Comparison of ENCODE assay signal across 8 cellular contexts in the genomic region with DNA sequence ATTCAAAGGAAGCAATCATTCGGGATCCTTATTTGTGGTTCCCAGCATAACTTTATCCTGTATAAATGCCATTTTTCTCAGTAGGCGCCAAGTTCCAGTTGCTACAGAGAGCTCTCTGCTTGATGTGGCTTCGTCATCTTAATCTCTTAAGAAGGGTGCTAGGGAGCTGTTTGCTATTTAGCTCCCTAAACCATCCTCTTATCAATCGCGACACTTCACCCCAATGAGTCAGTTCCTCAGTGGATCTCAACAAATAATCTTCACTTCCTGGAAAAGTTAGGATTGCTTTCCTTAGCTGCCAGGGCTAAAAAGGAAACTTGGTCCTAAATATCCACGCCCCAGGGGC. TPM values are rescaled to one million over a fixed set of nuclear protein-coding genes. Genes with fewer than 3 reads are reported as not detected.
DNase-seq lines count a peak whose midpoint lies in the region; ATAC-seq and TF ChIP-seq lines count a peak whose summit lies in the region.

No MANE protein-coding gene starts in this region.

- H3K27ac ChIP-seq in A673 (ENCODE audit: low read depth, low read length, poor library complexity, severe bottlenecking), result no peak overlapping the region

- CTCF ChIA-PET in A673 (lab: Charles Lee), result interaction anchor here (0.6 to 2.1 kb wide), 6 partner anchors 386 to 1312 kb away, joined by 3 to 12 read pairs (median 4); no protein-coding TSS in a partner anchor

- no peak overlapping the region for H3K9ac ChIP-seq in iPS-15b (ENCODE audit: low read depth, low read length)

- TF ChIP-seq CTCF in A673 (conservative IDR thresholded peaks at IDR 0.05; ENCODE audit: low read depth, low read length), result no peak
- no peak for TF ChIP-seq CTCF in GM20000 (IDR thresholded peaks at IDR 0.05; ENCODE audit: extremely low read depth, missing control alignments)

- ATAC-seq in GM21367 (IDR thresholded peaks at IDR 0.05; ENCODE audit: unreplicated experiment) (peak; percentile 18), HG03558 (IDR thresholded peaks at IDR 0.05; ENCODE audit: extremely low read depth, unreplicated experiment) (peak; percentile 4)

- H3K27me3 ChIP-seq in A673 (replicated peaks; ENCODE audit: insufficient read depth, low read depth, low read length, poor library complexity) (peaks cover 36% of the 10 kb centered on the region), iPS-15b (ENCODE audit: control insufficient read depth, insufficient read depth, low read length) (peaks cover 57% of the 10 kb centered on the region)

- peak overlapping the region; percentile 66 for H3K4me3 ChIP-seq in A673 (ENCODE audit: low read depth, low read length, poor library complexity, severe bottlenecking)
- peak overlapping the region; percentile 66 for H3K4me3 ChIP-seq in iPS-15b (ENCODE audit: low read depth, low read length)

- H3K36me3 ChIP-seq in A673 (ENCODE audit: insufficient read depth, low read length, poor library complexity, severe bottlenecking), result no peaks in the 10 kb centered on the region
- no peaks in the 10 kb centered on the region for H3K36me3 ChIP-seq in iPS-15b (ENCODE audit: control insufficient read depth, insufficient read depth, low read length)

- H3K4me1 ChIP-seq in A673 (ENCODE audit: insufficient read depth, low read length, poor library complexity, severe bottlenecking), result peaks cover 7% of the 10 kb centered on the region
- no peaks in the 10 kb centered on the region for H3K4me1 ChIP-seq in iPS-15b (ENCODE audit: control insufficient read depth, insufficient read depth, low read length)

- BruUV-seq in A673 (replicated peaks; lab: Mats Ljungman, UMichigan), result no TSS peak

- POLR2A ChIA-PET in A673 (lab: Charles Lee; ENCODE audit: low non-redundant PET), result no interaction called here

- intact Hi-C loops in A673 (cut with micrococcal nuclease; ENCODE audit: unreplicated experiment), result loop anchor here (2.0 to 10.0 kb wide), 5 partner anchors 388 to 1052 kb away; no protein-coding TSS in a partner anchor

- DNase-seq in A673 (ENCODE audit: low spot score) (no peak), GM20000 (ENCODE audit: low spot score) (no peak), NCI-H524 treated with DMSO at 0.1 percent for 48 hours (lab: John Stamatoyannopoulos, UW) (no peak), COLO668 (lab: John Stamatoyannopoulos, UW; ENCODE audit: unreplicated experiment) (no peak), HT-29 (ENCODE audit: low spot score) (no peak)

- H3K9me3 ChIP-seq in A673 (ENCODE audit: low read depth, low read length, poor library complexity, severe bottlenecking), result no peaks in the 10 kb centered on the region
- H3K9me3 ChIP-seq in iPS-15b (ENCODE audit: control insufficient read depth, insufficient read depth, low read length), result no peaks in the 10 kb centered on the region

RNA-seq across cellular contexts. Expression of a gene that starts 1.3 kb away (rescaled TPM):
- 1.2 and 2.2 TPM in 2 replicates for total RNA-seq in A673 (2021)
- total RNA-seq in HT-29 (2014; rRNA removed; shearing (Covaris generic)), result 0.03 and 0.13 TPM in 2 replicates
